ENCODE assay signal across 15 cellular contexts in genomic region chr5:157817928-157818327, GRCh38. TPM values are rescaled to one million over a fixed set of nuclear protein-coding genes. Genes with fewer than 3 reads are reported as not detected.
DNase-seq lines count a peak whose midpoint lies in the region; ATAC-seq, FAIRE-seq and TF ChIP-seq lines count a peak whose summit lies in the region.
"Had no signal": no experiment of that assay in that cellular context is flagged by ENCODE, and none has a peak within 500 bp of the region (broad histone marks: within the 10 kb centered on the region; RNA-seq: fewer than 3 reads in every experiment).

No MANE protein-coding gene starts in this region.

- no peak overlapping the region for H3K4me3 ChIP-seq in A549
- peak overlapping the region; percentile 71; the same call in 1 of the 2 replicates for H3K4me3 ChIP-seq in SK-N-MC
- no peak overlapping the region for H3K4me3 ChIP-seq in mesenchymal stem cell (ENCODE audit: insufficient read depth in 1 of 2, low read depth in 1 of 2, low read length in 2 of 2)
- H3K4me3 ChIP-seq in subcutaneous abdominal adipose tissue (ENCODE audit: low read depth in 1 of 5, low read length in 5 of 5): no peak overlapping the region
- H3K4me3 ChIP-seq: BLaER1 had no signal

- no peak for TF ChIP-seq POLR2A in A549 (IDR thresholded peaks at IDR 0.05; ENCODE audit: low read length)

- POLR2A ChIA-PET in A549 (lab: Yijun Ruan, JAX): no interaction called here

- H3K4me1 ChIP-seq in A549 (peaks cover 29% of the 10 kb centered on the region), mesenchymal stem cell (ENCODE audit: control insufficient read depth, insufficient read depth, low read depth, low read length) (peaks cover 10% of the 10 kb centered on the region), subcutaneous abdominal adipose tissue (ENCODE audit: control insufficient read depth in 5 of 5, insufficient read depth in 5 of 5, low read length in 5 of 5) (peaks cover 0 to 28% (median 16%) of the 10 kb centered on the region in 5 donors)

- DNase-seq in A549 (ENCODE audit: low read depth in 1 of 2, low spot score in 1 of 2): no peak
- DNase-seq in SK-N-MC (ENCODE audit: low read depth, low spot score): no peak
- no peak for DNase-seq in mesenchymal stem cell
- DNase-seq in T-helper 1 cell: no peak
- no peak for DNase-seq in NCI-H1417 (lab: John Stamatoyannopoulos, UW)
- DNase-seq: CD4-positive, alpha-beta memory T cell; DND-41; EL; GOT3; H9 had no signal

- H3K27ac ChIP-seq in A549: no peak overlapping the region
- peak overlapping the region; percentile 94 for H3K27ac ChIP-seq in SK-N-MC
- H3K27ac ChIP-seq in mesenchymal stem cell (ENCODE audit: low read length, poor library complexity, severe bottlenecking): no peak overlapping the region
- peak overlapping the region; percentile 22 for H3K27ac ChIP-seq in subcutaneous abdominal adipose tissue (ENCODE audit: low read depth, low read length)
- H3K27ac ChIP-seq: 22Rv1, BLaER1, KMS-11 had no signal

- H4K8ac ChIP-seq in mesenchymal stem cell (ENCODE audit: low read length): no peak overlapping the region

- no peak overlapping the region for H2BK15ac ChIP-seq in mesenchymal stem cell (ENCODE audit: low read depth, poor library complexity, severe bottlenecking)

- no peak overlapping the region for H3K14ac ChIP-seq in mesenchymal stem cell (ENCODE audit: low read length in 2 of 2)

- no peak overlapping the region for H2BK12ac ChIP-seq in mesenchymal stem cell (ENCODE audit: low read length in 2 of 2)

- FAIRE-seq in A549 (lab: Jason Lieb, UNC): no peak

- H3K9ac ChIP-seq in SK-N-MC (ENCODE audit: insufficient read length): no peak overlapping the region
- H3K9ac ChIP-seq in mesenchymal stem cell (ENCODE audit: low read length): peak overlapping the region; percentile 53
- no peak overlapping the region for H3K9ac ChIP-seq in subcutaneous abdominal adipose tissue (ENCODE audit: low read length in 5 of 5)
- H3K9ac ChIP-seq: BLaER1, KMS-11 had no signal

- H3K18ac ChIP-seq in mesenchymal stem cell (ENCODE audit: low read depth in 1 of 2, low read length in 2 of 2): no peak overlapping the region

- CTCF ChIA-PET in A549 (lab: Yijun Ruan, JAX): interaction anchor here (0.6 to 2.8 kb wide), 15 partner anchors 8 to 1338 kb away, joined by 3 to 27 read pairs (median 4); no protein-coding TSS in a partner anchor

- H3K4me2 ChIP-seq in A549: no peak overlapping the region
- H3K4me2 ChIP-seq in mesenchymal stem cell (ENCODE audit: low read length, poor library complexity, severe bottlenecking): no peak overlapping the region
- H3K4me2 ChIP-seq: KMS-11 had no signal

- no peak overlapping the region for H3K4ac ChIP-seq in mesenchymal stem cell (ENCODE audit: low read depth in 1 of 2, low read length in 2 of 2)

- H3K27me3 ChIP-seq in mesenchymal stem cell (ENCODE audit: control insufficient read depth in 1 of 2, insufficient read depth in 1 of 2, low read length in 2 of 2) (no peaks in the 10 kb centered on the region), subcutaneous abdominal adipose tissue (ENCODE audit: control insufficient read depth in 5 of 5, insufficient read depth in 4 of 5, low read length in 5 of 5) (no peaks in the 10 kb centered on the region)
- H3K27me3 ChIP-seq: BLaER1 had no signal

- no peak overlapping the region for H2AFZ ChIP-seq in mesenchymal stem cell (ENCODE audit: low read depth, low read length)

- TF ChIP-seq EP300 in A549 (IDR thresholded peaks at IDR 0.05): no peak

- H3K36me3 ChIP-seq in SK-N-MC (ENCODE audit: insufficient read depth, low read length) (peaks cover 30% of the 10 kb centered on the region), mesenchymal stem cell (ENCODE audit: control insufficient read depth in 1 of 2, insufficient read depth in 2 of 2, low read depth in 1 of 2, low read length in 2 of 2) (peaks cover 0 to 34% of the 10 kb centered on the region in 2 experiments), subcutaneous abdominal adipose tissue (ENCODE audit: control insufficient read depth in 5 of 5, insufficient read depth in 5 of 5, low read length in 5 of 5) (peaks cover 10 to 20% (median 15%) of the 10 kb centered on the region in 5 donors)

- TF ChIP-seq RAD21 in A549 (conservative IDR thresholded peaks at IDR 0.05 in 1 of 2, IDR thresholded peaks at IDR 0.05 in 1 of 2): no peak

- no peak overlapping the region for H3K23ac ChIP-seq in mesenchymal stem cell (ENCODE audit: low read length in 2 of 2)

- H3K9me3 ChIP-seq in A549 (no peaks in the 10 kb centered on the region), SK-N-MC (ENCODE audit: low read depth, low read length) (no peaks in the 10 kb centered on the region), mesenchymal stem cell (ENCODE audit: control insufficient read depth, low read length) (no peaks in the 10 kb centered on the region), subcutaneous abdominal adipose tissue (ENCODE audit: control insufficient read depth in 5 of 5, low read length in 5 of 5) (no peaks in the 10 kb centered on the region)

- no peak overlapping the region for H2BK120ac ChIP-seq in mesenchymal stem cell (ENCODE audit: low read depth, low read length)

- H2AK5ac ChIP-seq in mesenchymal stem cell (ENCODE audit: low read length, severe bottlenecking): no peak overlapping the region

- H4K91ac ChIP-seq in mesenchymal stem cell (ENCODE audit: low read length): no peak overlapping the region

- peaks cover 14% of the 10 kb centered on the region for H3K79me1 ChIP-seq in mesenchymal stem cell (replicated peaks; ENCODE audit: low read length, poor library complexity, severe bottlenecking)

- no peak overlapping the region for H2BK5ac ChIP-seq in mesenchymal stem cell (ENCODE audit: low read depth, low read length, poor library complexity, severe bottlenecking)

- TF ChIP-seq CTCF in A549 (IDR thresholded peaks at IDR 0.05): no peak

- WGBS in A549 (ENCODE audit: missing lambda C conversion rate): 74% methylated on average over 2 of the region's 2 CpGs
- 94% methylated on average over 2 of the region's 2 CpGs for WGBS in mesenchymal stem cell

- ATAC-seq in A549 (no peak), HG03135 (IDR thresholded peaks at IDR 0.05; ENCODE audit: unreplicated experiment) (no peak)

TF ChIP-seq in A549, 52 proteins besides CTCF, POLR2A, EP300 and RAD21:
- TF ChIP-seq HDAC2 (IDR thresholded peaks at IDR 0.05): 0 out of 2 replicates have a peak, but pooled peaks have one; percentile 70
- TF ChIP-seq TFCP2L1 (CRISPR knock-in tag; IDR thresholded peaks at IDR 0.05): no peak
- TF ChIP-seq RCOR1 (IDR thresholded peaks at IDR 0.05; ENCODE audit: low read depth, low read length): no peak
- TF ChIP-seq MYC (IDR thresholded peaks at IDR 0.05; ENCODE audit: borderline replicate concordance, low read length): no peak
- TF ChIP-seq KDM1A (IDR thresholded peaks at IDR 0.05; ENCODE audit: low read depth): peak; percentile 75; the same call in 1 of the 2 replicates
- no peak for TF ChIP-seq EHMT2 (IDR thresholded peaks at IDR 0.05; ENCODE audit: low read depth)
TF ChIP-seq in A549: peak in this region for 2.

RNA-seq across cellular contexts. Expression of gene CLINT1, which starts 41.0 kb away (rescaled TPM):
- 185 and 240 TPM in 2 replicates for polyA plus RNA-seq in A549 (2011; rRNA removed)
- 98.2 and 145 TPM in 2 replicates for polyA plus RNA-seq in A549 (2012; cell fraction: cytosol; rRNA removed)
- 117 and 204 TPM in 2 replicates for polyA plus RNA-seq in A549 (2012; cell fraction: nucleus; rRNA removed)
- 89.7 to 93.1 TPM (median 92.0 TPM) in 3 replicates for polyA plus RNA-seq in A549 (2017; fragmentation: RNase III; extraction: RNeasy Plus Mini Kit Qiagen cat#74134 plus additional on column Dnase treatment)
- 342 and 417 TPM in 2 replicates for polyA minus RNA-seq in A549 (2011; rRNA and poly(A)+ RNA removed)
- polyA plus RNA-seq in mesenchymal stem cell (2013, experiment 1 of 2): 61.1 TPM
- polyA plus RNA-seq in mesenchymal stem cell (2013, experiment 2 of 2): 61.0 TPM

Comparison
In these comparisons a context has a peak if more than half of its experiments do, and no peak if none do; other contexts are left out.
1. H3K27ac ChIP-seq: peak in SK-N-MC (single experiment) and subcutaneous abdominal adipose tissue (single experiment); none in A549 (0 of 2) and mesenchymal stem cell (single experiment).